In the genomic region with DNA sequence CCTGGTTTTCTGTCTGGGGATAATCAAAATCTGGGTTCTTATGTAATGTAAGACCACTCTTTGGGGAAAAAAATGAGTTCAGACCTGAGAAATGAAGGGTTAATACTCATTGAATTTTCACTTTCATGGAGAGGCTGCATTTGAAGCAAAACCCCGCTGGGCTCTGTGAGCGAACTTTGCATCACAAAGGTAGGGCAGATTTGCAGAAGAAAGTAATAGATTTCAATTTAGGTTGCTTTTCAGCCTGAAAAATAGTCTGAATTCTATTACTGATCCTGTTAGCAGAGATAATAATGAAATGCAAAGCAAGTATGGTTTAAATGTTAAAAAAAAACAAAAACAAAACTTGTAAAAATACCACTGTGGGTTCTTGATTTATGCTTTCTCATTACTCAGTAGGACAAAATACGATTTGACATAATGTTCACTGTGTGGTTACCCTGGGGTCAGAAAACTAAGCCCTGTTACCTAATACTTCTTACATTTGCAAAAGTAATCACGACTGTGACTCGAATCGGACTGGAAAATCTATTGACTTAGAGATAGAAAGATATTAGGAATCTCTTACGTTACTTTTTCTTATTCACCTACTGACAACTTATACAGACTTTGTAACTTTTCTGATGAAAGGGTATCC, we compare ENCODE assay signal across 21 cellular contexts.
A peak's percentile ranks its signal among the peaks of the same experiment; 100 is the strongest.
DNase-seq lines count a peak whose midpoint lies in the region; ATAC-seq, FAIRE-seq and TF ChIP-seq lines count a peak whose summit lies in the region.
"Had no signal": no experiment of that assay in that cellular context is flagged by ENCODE, and none has a peak within 500 bp of the region (broad histone marks: within the 10 kb centered on the region; RNA-seq: fewer than 3 reads in every experiment).

No MANE protein-coding gene starts in this region.

- 0 to 2% methylated on average over 3 to 6 of the region's 7 CpGs for WGBS in ectodermal cell, 2 experiments

- H3K4me2 ChIP-seq in keratinocyte (ENCODE audit: control insufficient read depth, extremely low read depth, insufficient read depth, low read depth, low read length) = peak overlapping the region; percentile 9

- no peaks in the 10 kb centered on the region for H3K79me2 ChIP-seq in keratinocyte (ENCODE audit: control insufficient read depth, insufficient read depth, low read length)

- H3K27ac ChIP-seq in ectodermal cell (ENCODE audit: insufficient read depth, low read depth, low read length, poor library complexity, severe bottlenecking) (no peak overlapping the region), keratinocyte (ENCODE audit: control insufficient read depth, insufficient read depth, low read length) (no peak overlapping the region)
- H3K27ac ChIP-seq: lower lobe of right lung, thoracic aorta had no signal

- no peaks in the 10 kb centered on the region for H3K27me3 ChIP-seq in ectodermal cell (ENCODE audit: control insufficient read depth, insufficient read depth, low read length, poor library complexity, severe bottlenecking)
- no peaks in the 10 kb centered on the region for H3K27me3 ChIP-seq in keratinocyte (ENCODE audit: control insufficient read depth, extremely low read depth, insufficient read depth, low read length)

- H3K4me3 ChIP-seq in ectodermal cell (ENCODE audit: insufficient read depth, low read depth, low read length) (peak overlapping the region; percentile 7), keratinocyte (ENCODE audit: control insufficient read depth in 2 of 3, extremely low read depth in 1 of 3, insufficient read depth in 2 of 3, low read depth in 1 of 3, low read length in 3 of 3) (no peak overlapping the region)
- H3K4me3 ChIP-seq: lower lobe of right lung, thoracic aorta had no signal

- H3K36me3 ChIP-seq in ectodermal cell (ENCODE audit: control insufficient read depth, insufficient read depth, low read length) = peaks cover 4% of the 10 kb centered on the region
- H3K36me3 ChIP-seq in keratinocyte (ENCODE audit: control insufficient read depth in 2 of 2, extremely low read depth in 1 of 2, insufficient read depth in 2 of 2, low read length in 2 of 2) = no peaks in the 10 kb centered on the region
- H3K36me3 ChIP-seq: lower lobe of right lung, thoracic aorta had no signal

- H3K9ac ChIP-seq in keratinocyte (ENCODE audit: control insufficient read depth, extremely low read depth, insufficient read depth, low read length) = no peak overlapping the region

- no peaks in the 10 kb centered on the region for H4K20me1 ChIP-seq in keratinocyte (ENCODE audit: control insufficient read depth, extremely low read depth, insufficient read depth, low read length)

- H3K9me3 ChIP-seq in ectodermal cell (ENCODE audit: control insufficient read depth, low read length) (no peaks in the 10 kb centered on the region), keratinocyte (ENCODE audit: control insufficient read depth, low read depth, low read length) (no peaks in the 10 kb centered on the region)
- H3K9me3 ChIP-seq: lower lobe of right lung, thoracic aorta had no signal

- FAIRE-seq in keratinocyte (lab: Jason Lieb, UNC) = no peak
- FAIRE-seq: endothelial cell of umbilical vein, RCC 7860 had no signal

- peak; percentile 29 for DNase-seq in LHCN-M2 (ENCODE audit: low read depth)
- DNase-seq in keratinocyte (ENCODE audit: low read depth, low spot score) = no peak
- DNase-seq in DMS 273 (lab: John Stamatoyannopoulos, UW; ENCODE audit: unreplicated experiment) = no peak
- no peak for DNase-seq in DMS53 (lab: John Stamatoyannopoulos, UW)
- DNase-seq in Kasumi-1 (lab: John Stamatoyannopoulos, UW) = no peak
- DNase-seq: activated CD8-positive, alpha-beta T cell treated with anti-CD3 and anti-CD28 coated beads for 36 hours; activated naive CD8-positive, alpha-beta T cell treated with anti-CD3 and anti-CD28 coated beads, Interleukin-2, amount 10 ng/mL, durations not matched to agents 7 days and 5 days; activated T-cell treated with anti-CD3 and anti-CD28 coated beads, Interleukin-2, amount 50 U/mL, for 72 hours; C1 segment of cervical spinal cord; cerebellar nuclear complex; glutamatergic neuron; HCEC 1CT; lower lobe of right lung; naive thymus-derived CD8-positive, alpha-beta T cell; NCI-H2171; stimulated activated CD4-positive, alpha-beta T cell treated with anti-CD3 and anti-CD28 coated beads, Interleukin-2, amount 100 ng/mL, for 48 hours had no signal

- H3K4me1 ChIP-seq in ectodermal cell (ENCODE audit: control insufficient read depth, insufficient read depth, low read length) (peaks cover 26% of the 10 kb centered on the region), keratinocyte (ENCODE audit: control insufficient read depth, extremely low read depth, insufficient read depth, low read length) (peaks cover 10% of the 10 kb centered on the region)
- H3K4me1 ChIP-seq: lower lobe of right lung had no signal

- dilution Hi-C loops in keratinocyte (cut with MboI; ENCODE audit: extremely low pct_ligation_motif_present, low sequenced_read_pairs) = no loop called here

- TF ChIP-seq CTCF in keratinocyte (optimal IDR thresholded peaks at IDR 0.05 in 1 of 3, IDR thresholded peaks at IDR 0.05 in 1 of 3, conservative IDR thresholded peaks at IDR 0.05 in 1 of 3; ENCODE audit: extremely low read depth in 1 of 3, insufficient read depth in 2 of 3, low read length in 3 of 3) = no peak

- no peaks in the 10 kb centered on the region for H3K9me1 ChIP-seq in keratinocyte (ENCODE audit: control insufficient read depth, extremely low read depth, insufficient read depth, low read length)

- no peak overlapping the region for H2AFZ ChIP-seq in keratinocyte (ENCODE audit: control insufficient read depth, low read length)

- ATAC-seq in GM19035 (IDR thresholded peaks at IDR 0.05; ENCODE audit: unreplicated experiment) = no peak
- ATAC-seq: activated CD8-positive, alpha-beta T cell treated with anti-CD3 and anti-CD28 coated beads for 36 hours; activated T-cell treated with anti-CD3 and anti-CD28 coated beads, Interleukin-2, amount 50 U/mL, for 72 hours; lower lobe of right lung; naive thymus-derived CD8-positive, alpha-beta T cell had no signal
